In genomic region chr7:100101016-100101862, GRCh38 we compare ENCODE assay signal across 8 cellular contexts. TPM values are rescaled to one million over a fixed set of nuclear protein-coding genes. Genes with fewer than 3 reads are reported as not detected.
DNase-seq lines count a peak whose midpoint lies in the region; FAIRE-seq and TF ChIP-seq lines count a peak whose summit lies in the region.

AP4M1 (plus strand) TSS chr7:100101643; CDS start chr7:100101715, 72 bp downstream.
MCM7 (minus strand) TSS chr7:100101397; CDS start chr7:100101294, 103 bp downstream.

- intact Hi-C loops in activated naive CD4-positive, alpha-beta T cell treated with anti-CD3 and anti-CD28 coated beads for 36 hours (cut with micrococcal nuclease) = loop anchor here (1.0 to 2.0 kb wide), 8 partner anchors 12 to 328 kb away; partner anchors contain the start of genes CNPY4, GPC2, LAMTOR4 and MBLAC1

- peak within 1 kb of the TSS; percentile 96 for H3K27ac Mint-ChIP-seq in activated naive CD4-positive, alpha-beta T cell treated with anti-CD3 and anti-CD28 coated beads for 36 hours

- no peak for TF ChIP-seq CTCF in HFF-Myc (IDR thresholded peaks at IDR 0.05; ENCODE audit: low read depth, low read length, missing control alignments)

- peak within 1 kb of the TSS; percentile 92 for H3K4me3 ChIP-seq in HFF-Myc (replicated peaks; ENCODE audit: low read depth, low read length)

- peak within 1 kb of the TSS; percentile 91 for H3K4me3 Mint-ChIP-seq in activated naive CD4-positive, alpha-beta T cell treated with anti-CD3 and anti-CD28 coated beads for 36 hours

- CTCF ChIA-PET in activated naive CD4-positive, alpha-beta T cell treated with anti-CD3 and anti-CD28 coated beads for 36 hours (lab: Charles Lee) = interaction anchor here (0.9 to 2.1 kb wide), 7 partner anchors 11 to 374 kb away, joined by 3 to 7 read pairs (median 4); no protein-coding TSS in a partner anchor

- H3K4me1 Mint-ChIP-seq in activated naive CD4-positive, alpha-beta T cell treated with anti-CD3 and anti-CD28 coated beads for 36 hours (ENCODE audit: low read depth) = peaks cover 40% of the 10 kb centered on the region

- H3K36me3 Mint-ChIP-seq in activated naive CD4-positive, alpha-beta T cell treated with anti-CD3 and anti-CD28 coated beads for 36 hours (ENCODE audit: low read depth) = peaks cover 41% of the 10 kb centered on the region

- no peaks in the 10 kb centered on the region for H3K9me3 Mint-ChIP-seq in activated naive CD4-positive, alpha-beta T cell treated with anti-CD3 and anti-CD28 coated beads for 36 hours

- DNase-seq in GM03348 (ENCODE audit: low spot score) (peak; percentile 99), HFF-Myc (ENCODE audit: extremely low read depth, low read depth) (peak; percentile 91), NAMALWA (ENCODE audit: low spot score) (peak; percentile 100), SK-N-DZ (ENCODE audit: low spot score) (peak; percentile 99), frontal cortex (ENCODE audit: low spot score in 2 of 2) (peak; percentile 98 to 99), non-pigmented ciliary epithelial cell (ENCODE audit: low read depth) (peak; percentile 92), superior temporal gyrus (ENCODE audit: extremely low spot score) (peak; percentile 99)
- peak; percentile 98 for DNase-seq in activated naive CD4-positive, alpha-beta T cell treated with anti-CD3 and anti-CD28 coated beads for 36 hours

- no peaks in the 10 kb centered on the region for H3K27me3 Mint-ChIP-seq in activated naive CD4-positive, alpha-beta T cell treated with anti-CD3 and anti-CD28 coated beads for 36 hours (ENCODE audit: low read depth)

- FAIRE-seq in frontal cortex (lab: Jason Lieb, UNC) = peak; percentile 24

RNA-seq across cellular contexts. Expression of gene AP4M1, which starts in this region (rescaled TPM):
- 39.4 and 39.9 TPM in 2 replicates for polyA plus RNA-seq in SK-N-DZ (2014; cell fraction: cytosol; rRNA removed)
- polyA plus RNA-seq in SK-N-DZ (2014; cell fraction: nucleus; rRNA removed) = 52.2 and 119 TPM in 2 replicates
- total RNA-seq in activated naive CD4-positive, alpha-beta T cell treated with anti-CD3 and anti-CD28 coated beads for 36 hours = 10 to 100 TPM; 12.6 to 12.7 TPM
- total RNA-seq in frontal cortex = 24.9 TPM

RNA-seq across cellular contexts. Expression of gene MCM7, which starts in this region (rescaled TPM):
- 527 and 558 TPM in 2 replicates for polyA plus RNA-seq in SK-N-DZ (2014; cell fraction: cytosol; rRNA removed)
- 941 and 957 TPM in 2 replicates for polyA plus RNA-seq in SK-N-DZ (2014; cell fraction: nucleus; rRNA removed)
- total RNA-seq in activated naive CD4-positive, alpha-beta T cell treated with anti-CD3 and anti-CD28 coated beads for 36 hours = 100 to 1,000 TPM; 390 to 395 TPM
- total RNA-seq in frontal cortex = 35.9 TPM

Comparison
In these comparisons a context has a peak if more than half of its experiments do, and no peak if none do; other contexts are left out.
1. Peak in every context shown above with its lines: DNase-seq and H3K4me3 ChIP-seq.
2. RNA of gene MCM7 (total RNA-seq): 390 to 395 TPM in activated naive CD4-positive, alpha-beta T cell treated with anti-CD3 and anti-CD28 coated beads for 36 hours; 35.9 TPM in frontal cortex (single experiment); every median in the first group is over 10 times any median in the second.